ENCODE assay signal across 9 cellular contexts in genomic region chr4:2793920-2794706, GRCh38. TPM values are rescaled to one million over a fixed set of nuclear protein-coding genes. Genes with fewer than 3 reads are reported as not detected.
DNase-seq lines count a peak whose midpoint lies in the region; ATAC-seq and TF ChIP-seq lines count a peak whose summit lies in the region.
"Had no signal": no experiment of that assay in that cellular context is flagged by ENCODE, and none has a peak within 500 bp of the region (broad histone marks: within the 10 kb centered on the region; RNA-seq: fewer than 3 reads in every experiment).

No MANE protein-coding gene starts in this region.

- H3K36me3 Mint-ChIP-seq in T-helper 17 cell (ENCODE audit: low read depth) (no peaks in the 10 kb centered on the region), nephron progenitor cell (ENCODE audit: low read depth) (no peaks in the 10 kb centered on the region)

- H3K27me3 Mint-ChIP-seq in T-helper 17 cell (no peaks in the 10 kb centered on the region), nephron progenitor cell (ENCODE audit: low read depth, poor library complexity) (peaks cover 15% of the 10 kb centered on the region)

- peak overlapping the region; percentile 87 for H3K4me3 Mint-ChIP-seq in T-helper 17 cell
- H3K4me3 Mint-ChIP-seq in nephron progenitor cell: peak overlapping the region; percentile 77

- no peaks in the 10 kb centered on the region for H3K9me3 Mint-ChIP-seq in nephron progenitor cell

- H3K27ac Mint-ChIP-seq in T-helper 17 cell (no peak overlapping the region), nephron progenitor cell (no peak overlapping the region)

- TF ChIP-seq CTCF in epithelial cell of proximal tubule (conservative IDR thresholded peaks at IDR 0.05; ENCODE audit: low read depth, low read length) (no peak), nephron progenitor cell (IDR thresholded peaks at IDR 0.05) (no peak)

- DNase-seq in SIG-M5 treated with dmso at 0.1 percent for 504 hours (lab: John Stamatoyannopoulos, UW; ENCODE audit: unreplicated experiment) (peak; percentile 11), SIG-M5 (lab: John Stamatoyannopoulos, UW) (no peak), T-helper 17 cell (no peak), epithelial cell of proximal tubule (ENCODE audit: low read depth) (no peak), nephron progenitor cell (no peak), NCI-H510A (lab: John Stamatoyannopoulos, UW) (no peak), NCI-H345 (lab: John Stamatoyannopoulos, UW) (no peak)
- DNase-seq: DND-41 had no signal

- peaks cover 49% of the 10 kb centered on the region for H3K4me1 Mint-ChIP-seq in T-helper 17 cell
- peaks cover 54% of the 10 kb centered on the region for H3K4me1 Mint-ChIP-seq in nephron progenitor cell

- H3K9me3 ChIP-seq in T-helper 17 cell (ENCODE audit: control insufficient read depth, low read length, poor library complexity, severe bottlenecking): no peaks in the 10 kb centered on the region

- H3K4me3 ChIP-seq in epithelial cell of proximal tubule (ENCODE audit: low read depth, low read length): peak overlapping the region; percentile 83

- no peak for ATAC-seq in T-helper 17 cell
- ATAC-seq in GM19351 (IDR thresholded peaks at IDR 0.05; ENCODE audit: unreplicated experiment): no peak

RNA-seq across cellular contexts. Expression of gene SH3BP2, which starts 1.2 kb away (rescaled TPM):
- total RNA-seq in T-helper 17 cell (10 to 100 TPM; 36.0 to 62.0 TPM), epithelial cell of proximal tubule (32.3 and 53.3 TPM in 2 replicates)

RNA-seq across cellular contexts. Expression of gene TNIP2, which starts 38.0 kb away (rescaled TPM):
- total RNA-seq in T-helper 17 cell (10 to 100 TPM; 66.0 to 72.5 TPM), epithelial cell of proximal tubule (76.7 and 77.4 TPM in 2 replicates)

RNA-seq across cellular contexts. Expression of gene ADD1, which starts 49.5 kb away (rescaled TPM):
- 100 to 1,000 TPM; 211 to 228 TPM for total RNA-seq in T-helper 17 cell
- 153 and 222 TPM in 2 replicates for total RNA-seq in epithelial cell of proximal tubule
